1 cellular context compared by ENCODE assay signal in genomic region chr2:75960134-75961009, GRCh38.
TF ChIP-seq lines count a peak whose summit lies in the region.

No MANE protein-coding gene starts in this region.

TF ChIP-seq in K562, 482 proteins besides CTCF, POLR2A, EP300 and RAD21 (continued from another document and continues in another):
- TF ChIP-seq STAT5A (IDR thresholded peaks at IDR 0.05; ENCODE audit: borderline replicate concordance, low read length): peak; percentile 14; the same call in 1 of the 2 replicates
- TF ChIP-seq ATF2 (CRISPR knock-in tag; IDR thresholded peaks at IDR 0.05): no peak
- no peak for TF ChIP-seq E2F5 (CRISPR knock-in tag; IDR thresholded peaks at IDR 0.05)
- no peak for TF ChIP-seq CHD4 (IDR thresholded peaks at IDR 0.05; ENCODE audit: insufficient read depth, insufficient replicate concordance, low read depth, low read length, poor library complexity, severe bottlenecking)
- TF ChIP-seq CBFA2T2 (conservative IDR thresholded peaks at IDR 0.05): peak; percentile 68
- no peak for TF ChIP-seq ZC3H4 (CRISPR knock-in tag; IDR thresholded peaks at IDR 0.05; ENCODE audit: borderline replicate concordance)
- no peak for TF ChIP-seq PCBP1 (IDR thresholded peaks at IDR 0.05; ENCODE audit: low read depth, low read length, poor library complexity, severe bottlenecking)
- no peak for TF ChIP-seq SUPT5H (IDR thresholded peaks at IDR 0.05)
- no peak for TF ChIP-seq PTRF (tag; IDR thresholded peaks at IDR 0.05)
- TF ChIP-seq TRIM24 (IDR thresholded peaks at IDR 0.05): peak in 1 of 2 experiments; percentile 34; a peak in 2 of 4 replicates
- TF ChIP-seq TCF7L2 (IDR thresholded peaks at IDR 0.05; ENCODE audit: low read depth, low read length): no peak
- TF ChIP-seq RCOR1 (IDR thresholded peaks at IDR 0.05; ENCODE audit: borderline replicate concordance in 1 of 2, low read depth in 2 of 2, low read length in 2 of 2): peak in 1 of 2 experiments; percentile 72; a peak in 2 of 4 replicates
- TF ChIP-seq CHD7 (IDR thresholded peaks at IDR 0.05; ENCODE audit: low read depth, low read length): no peak
- no peak for TF ChIP-seq RBFOX2 (IDR thresholded peaks at IDR 0.05; ENCODE audit: low read depth, low read length)
- TF ChIP-seq ILF3 (IDR thresholded peaks at IDR 0.05; ENCODE audit: borderline replicate concordance): no peak
- no peak for TF ChIP-seq IRF9 (tag; IDR thresholded peaks at IDR 0.05)
- no peak for TF ChIP-seq ESRRA (IDR thresholded peaks at IDR 0.05; ENCODE audit: borderline replicate concordance, low read depth)
- TF ChIP-seq SMARCA5 (IDR thresholded peaks at IDR 0.05): no peak
- TF ChIP-seq ZNF707 (CRISPR knock-in tag; conservative IDR thresholded peaks at IDR 0.05): no peak
- no peak for TF ChIP-seq GTF2A2 (tag; IDR thresholded peaks at IDR 0.05)
- TF ChIP-seq ZNF586 (CRISPR knock-in tag; conservative IDR thresholded peaks at IDR 0.05): no peak
- TF ChIP-seq SPI1 (IDR thresholded peaks at IDR 0.05; ENCODE audit: borderline replicate concordance, low read depth, low read length): no peak
- TF ChIP-seq CREB1 (IDR thresholded peaks at IDR 0.05): no peak
- no peak for TF ChIP-seq CREB1 (CRISPR knock-in tag; IDR thresholded peaks at IDR 0.05)
- TF ChIP-seq RBBP5 (IDR thresholded peaks at IDR 0.05; ENCODE audit: borderline replicate concordance, insufficient read depth, low read length, poor library complexity, severe bottlenecking): no peak
- no peak for TF ChIP-seq CBX5 (IDR thresholded peaks at IDR 0.05; ENCODE audit: borderline replicate concordance, low read depth)
- TF ChIP-seq ELK1 (CRISPR knock-in tag; IDR thresholded peaks at IDR 0.05): no peak
- no peak for TF ChIP-seq BACH1 (tag; IDR thresholded peaks at IDR 0.05)
- TF ChIP-seq TCF3 (CRISPR knock-in tag; IDR thresholded peaks at IDR 0.05): peak; percentile 73
- no peak for TF ChIP-seq DACH1 (IDR thresholded peaks at IDR 0.05; ENCODE audit: partially characterized antibody)
- no peak for TF ChIP-seq FOXJ2 (tag; IDR thresholded peaks at IDR 0.05)
- no peak for TF ChIP-seq CCNT2 (IDR thresholded peaks at IDR 0.05; ENCODE audit: borderline replicate concordance, extremely low read depth, insufficient read length, low read depth, low read length)
- TF ChIP-seq SOX6 (IDR thresholded peaks at IDR 0.05): peak; percentile 33; the same call in 1 of the 2 replicates
- TF ChIP-seq ZNF217 (CRISPR knock-in tag; IDR thresholded peaks at IDR 0.05): no peak
- TF ChIP-seq NCOA1 (IDR thresholded peaks at IDR 0.05; ENCODE audit: low read depth): no peak
- 0 out of 2 replicates have a peak, but pooled peaks have one; percentile 31 for TF ChIP-seq MTA2 (IDR thresholded peaks at IDR 0.05; ENCODE audit: low read depth)
- no peak for TF ChIP-seq RHOXF2B (CRISPR knock-in tag; conservative IDR thresholded peaks at IDR 0.05)
- no peak for TF ChIP-seq HBP1 (CRISPR knock-in tag; IDR thresholded peaks at IDR 0.05)
- TF ChIP-seq ELF4 (CRISPR knock-in tag; IDR thresholded peaks at IDR 0.05): no peak
- no peak for TF ChIP-seq ZNF232 (CRISPR knock-in tag; IDR thresholded peaks at IDR 0.05)
- TF ChIP-seq ZNF609 (CRISPR knock-in tag; IDR thresholded peaks at IDR 0.05; ENCODE audit: borderline replicate concordance): no peak
- TF ChIP-seq TEAD1 (CRISPR knock-in tag; IDR thresholded peaks at IDR 0.05): no peak
- TF ChIP-seq TBP (optimal IDR thresholded peaks at IDR 0.05; ENCODE audit: low read depth, low read length): no peak
